Comparison of ENCODE assay signal across 8 cellular contexts in genomic region chr10:42782446-42783180, GRCh38. TPM values are rescaled to one million over a fixed set of nuclear protein-coding genes. Genes with fewer than 3 reads are reported as not detected.
DNase-seq lines count a peak whose midpoint lies in the region; ATAC-seq and TF ChIP-seq lines count a peak whose summit lies in the region.

Gene BMS1 (plus strand): TSS chr10:42782795. CDS start chr10:42784395, 1,600 bp downstream.

- ATAC-seq in GM19035 (IDR thresholded peaks at IDR 0.05; ENCODE audit: unreplicated experiment): peak; percentile 98
- peak; percentile 97 for ATAC-seq in HG03342 (IDR thresholded peaks at IDR 0.05; ENCODE audit: unreplicated experiment)

- H3K36me3 Mint-ChIP-seq in immature natural killer cell: peaks cover 4 to 23% (median 5%) of the 10 kb centered on the region in 3 donors

- no peak for TF ChIP-seq CTCF in AG09319 (IDR thresholded peaks at IDR 0.05; ENCODE audit: low read depth, low read length)

- peak within 1 kb of the TSS; percentile 94 to 100 (median 99) for H3K4me3 Mint-ChIP-seq in immature natural killer cell

- H3K27ac ChIP-seq in caudate nucleus (ENCODE audit: low read depth, low read length): peak within 1 kb of the TSS; percentile 95

- DNase-seq in AG09319 (ENCODE audit: extremely low read depth, low read depth) (peak; percentile 73), NCI-H345 treated with DMSO at 0.1 percent for 48 hours (lab: John Stamatoyannopoulos, UW; ENCODE audit: unreplicated experiment) (peak; percentile 74), caudate nucleus (lab: John Stamatoyannopoulos, UW) (peak; percentile 29 to 96 (median 88)), immature natural killer cell (peak; percentile 85 to 90 (median 88)), smooth muscle cell of the brain vasculature (ENCODE audit: low read depth, low spot score) (peak; percentile 88)
- DNase-seq in activated CD4-positive, CD25-positive, alpha-beta regulatory T cell (lab: John Stamatoyannopoulos, UW): peak; percentile 69 to 81 (median 70)

- peaks cover 30 to 38% of the 10 kb centered on the region in 2 donors for H3K4me1 Mint-ChIP-seq in immature natural killer cell

- H3K9me3 Mint-ChIP-seq in immature natural killer cell: no peaks in the 10 kb centered on the region

- peaks cover 5 to 19% (median 12%) of the 10 kb centered on the region in 3 donors for H3K27me3 Mint-ChIP-seq in immature natural killer cell (ENCODE audit: low read depth in 3 of 3)

- H3K27ac Mint-ChIP-seq in immature natural killer cell: peak within 1 kb of the TSS; percentile 92 to 98 (median 94)

RNA-seq across cellular contexts. Expression of gene BMS1, which starts in this region (rescaled TPM):
- polyA plus RNA-seq in immature natural killer cell: 10 to 100 TPM in 1 of 3 donors, 1 to 10 TPM in 2; 4.7 to 11.7 (median 6.3) TPM

Comparison
In these comparisons a context has a peak if more than half of its experiments do, and no peak if none do; other contexts are left out.
1. Peak in every context shown above with its lines: DNase-seq, ATAC-seq and H3K27ac ChIP-seq.